9 cellular contexts compared by ENCODE assay signal in genomic region chr15:33320017-33320416, GRCh38. TPM values are rescaled to one million over a fixed set of nuclear protein-coding genes. Genes with fewer than 3 reads are reported as not detected.
"Had no signal": no experiment of that assay in that cellular context is flagged by ENCODE, and none has a peak within 500 bp of the region (broad histone marks: within the 10 kb centered on the region; RNA-seq: fewer than 3 reads in every experiment).

No MANE protein-coding gene starts in this region.

- H3K36me3 ChIP-seq: HAP-1 had no signal

- DNase-seq: GM23248, GOT3, H7, H9, HCEC 1CT, HFFc6 had no signal

- H3K4me2 ChIP-seq: GM23338 had no signal

- H3K27ac Mint-ChIP-seq: GM23338, H9, HFFc6 had no signal

- H3K4me3 Mint-ChIP-seq: GM23338, H9, HFFc6 had no signal

- H3K9me3 ChIP-seq: HAP-1 had no signal

- H3K9ac ChIP-seq: GM23248 had no signal

- H2AFZ ChIP-seq: GM23248, GM23338 had no signal

- ATAC-seq: GM23338, HCT116 had no signal

- H3K4me3 ChIP-seq: GM23248, GM23338, HAP-1 had no signal

- H3K27ac ChIP-seq: GM23248 had no signal

- H3K9me3 Mint-ChIP-seq: GM23338, H9, HFFc6 had no signal

RNA-seq across cellular contexts. Expression of gene RYR3, which starts 9.2 kb away (rescaled TPM):
- total RNA-seq: GM23248, HFFc6 had no signal
